ENCODE assay signal across 8 cellular contexts in the genomic region with DNA sequence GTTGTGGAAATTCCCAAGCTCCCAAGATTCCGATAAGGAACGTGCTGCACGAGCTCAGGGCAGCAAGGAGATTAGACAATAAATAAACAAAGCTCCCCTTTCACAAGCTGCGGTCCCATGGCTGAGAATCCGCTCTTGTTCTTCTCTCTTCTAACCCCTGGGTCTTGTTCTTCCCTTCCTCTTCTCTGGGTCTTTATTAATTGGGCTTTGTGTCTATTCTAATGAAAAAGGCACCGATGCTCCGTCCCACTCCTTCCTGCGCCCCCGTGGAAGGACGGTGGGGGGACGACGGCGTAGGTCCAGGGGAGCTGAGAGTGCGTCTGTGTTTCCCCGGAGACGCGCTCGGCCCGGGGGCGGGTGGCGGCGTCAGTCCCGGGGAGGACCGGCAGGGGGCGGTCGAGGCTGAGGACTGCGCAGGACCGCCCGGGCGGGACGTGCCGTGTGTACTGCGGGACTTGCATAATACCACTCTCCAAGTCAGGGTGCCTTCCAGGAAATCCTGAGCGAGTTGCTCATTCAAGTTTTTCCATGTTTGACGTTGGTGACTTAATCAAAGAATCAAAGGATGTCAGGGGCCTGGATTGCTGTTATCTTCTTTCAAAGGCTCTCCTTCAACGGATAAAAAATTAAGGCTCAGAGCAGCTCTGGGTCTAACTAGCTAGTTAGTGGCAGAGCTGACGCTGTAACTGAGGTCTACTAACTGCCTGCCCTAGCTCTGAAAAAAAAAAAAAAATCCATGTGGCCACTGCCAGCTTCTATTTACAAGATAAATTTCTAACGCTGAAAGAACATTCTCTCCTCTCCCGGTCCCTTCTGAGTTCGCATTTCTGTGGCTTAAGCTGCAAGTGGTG.
DNase-seq lines count a peak whose midpoint lies in the region; ATAC-seq and TF ChIP-seq lines count a peak whose summit lies in the region.

No MANE protein-coding gene starts in this region.

- H3K9me3 ChIP-seq in left lung = no peaks in the 10 kb centered on the region

- H3K4me3 ChIP-seq in coronary artery (peak overlapping the region; percentile 69), left lung (peak overlapping the region; percentile 6 to 16)

- peak; percentile 95 for TF ChIP-seq CTCF in coronary artery (IDR thresholded peaks at IDR 0.05)
- peak; percentile 93 to 97 for TF ChIP-seq CTCF in left lung (IDR thresholded peaks at IDR 0.05)

- DNase-seq in NCI-H82 (lab: John Stamatoyannopoulos, UW) (peak; percentile 84), NCI-H82 treated with DMSO at 0.1 percent for 48 hours (lab: John Stamatoyannopoulos, UW; ENCODE audit: unreplicated experiment) (no peak), NCI-H2107 treated with DMSO at 0.1 percent for 48 hours (lab: John Stamatoyannopoulos, UW; ENCODE audit: unreplicated experiment) (peak; percentile 89), coronary artery (ENCODE audit: low spot score) (peak; percentile 94), left lung (peak; percentile 86 to 96)
- peak; percentile 89 for DNase-seq in activated CD4-positive, alpha-beta T cell treated with anti-CD3 and anti-CD28 coated beads for 48 hours
- DNase-seq in stimulated activated CD4-positive, alpha-beta T cell treated with anti-CD3 and anti-CD28 coated beads, Interleukin-1b, Interleukin-23, amount 100 ng/mL, for 48 hours = peak; percentile 83

- H3K4me1 ChIP-seq in left lung = peaks cover 5 to 18% of the 10 kb centered on the region in 2 donors

- H3K36me3 ChIP-seq in left lung = no peaks in the 10 kb centered on the region

- peak; percentile 99 for ATAC-seq in HG02885 (IDR thresholded peaks at IDR 0.05; ENCODE audit: poor library complexity, unreplicated experiment)
- peak; percentile 100 for ATAC-seq in left lung

- H3K27ac ChIP-seq in coronary artery (peak overlapping the region; percentile 23 to 43), left lung (peak overlapping the region; percentile 39 to 72)

- intact Hi-C loops in left lung (cut with DNase I) = loop anchor here in 1 of 2 donors (10.0 kb wide), 2 partner anchors 103 to 213 kb away; no protein-coding TSS in a partner anchor

- H3K27me3 ChIP-seq in left lung = no peaks in the 10 kb centered on the region
